In the genomic region with DNA sequence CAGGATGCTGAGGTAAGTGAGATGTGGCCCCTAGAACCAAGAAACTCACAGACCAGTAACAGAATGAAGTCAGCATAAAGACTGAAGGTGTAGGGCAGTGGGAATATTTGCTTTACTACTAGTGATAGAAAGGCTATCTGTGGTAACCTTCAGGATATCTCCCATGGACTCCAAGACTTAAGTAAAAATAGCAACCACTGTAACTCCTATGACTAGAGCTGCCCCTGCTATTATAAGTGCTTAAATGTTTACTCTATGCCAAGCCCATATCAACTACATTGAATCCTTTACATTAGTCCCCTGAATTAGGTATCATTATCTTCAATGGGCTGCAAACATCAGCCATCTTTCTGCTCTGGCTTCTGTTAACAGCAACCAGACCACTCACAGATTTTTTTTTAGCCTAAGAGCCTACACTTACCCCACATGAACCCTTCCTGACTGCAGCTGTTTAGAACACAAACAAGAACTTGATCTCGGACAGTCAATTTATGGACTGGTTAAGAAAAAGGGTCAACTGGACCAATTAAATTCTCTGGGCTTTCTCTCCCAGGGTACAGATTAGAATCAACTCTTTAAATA, we compare ENCODE assay signal across 17 cellular contexts.
"Had no signal": no experiment of that assay in that cellular context is flagged by ENCODE, and none has a peak within 500 bp of the region (broad histone marks: within the 10 kb centered on the region; RNA-seq: fewer than 3 reads in every experiment).

No MANE protein-coding gene starts in this region.

- ATAC-seq: foreskin keratinocyte; left lung; mucosa of descending colon; stimulated activated naive CD8-positive, alpha-beta T cell treated with anti-CD3 and anti-CD28 coated beads, Interleukin-15, Interleukin-2, amounts not matched to agents 100 U/mL and 50 U/mL, for 24 hours had no signal

- H3K9me3 ChIP-seq: colonic mucosa, left lung, mucosa of descending colon, tibial nerve had no signal

- DNase-seq: activated CD4-positive, alpha-beta T cell treated with anti-CD3 and anti-CD28 coated beads, Interleukin-2, amount 50 U/mL, for 4 hours; activated naive CD4-positive, alpha-beta T cell treated with Interleukin-2 at 50 U/mL for 16 hours; activated T-cell treated with anti-CD3 and anti-CD28 coated beads for 4 hours; central memory CD4-positive, alpha-beta T cell; colonic mucosa; endodermal cell; foreskin keratinocyte; glutamatergic neuron; left lung; mucosa of descending colon; naive B cell; retina; stimulated activated naive CD8-positive, alpha-beta T cell treated with anti-CD3 and anti-CD28 coated beads, Interleukin-15, Interleukin-2, amounts not matched to agents 100 U/mL and 50 U/mL, for 24 hours had no signal

- H3K4me1 ChIP-seq: colonic mucosa, foreskin keratinocyte, left lung, tibial nerve had no signal

- FAIRE-seq: keratinocyte, TTC549 had no signal

- H3K4me3 ChIP-seq: colonic mucosa, left lung, mucosa of descending colon, tibial nerve had no signal

- H3K36me3 ChIP-seq: colonic mucosa, left lung, tibial nerve had no signal

- H3K27me3 ChIP-seq: colonic mucosa, foreskin keratinocyte, left lung, tibial nerve had no signal

- H3K27ac ChIP-seq: colonic mucosa, epithelial cell of prostate, foreskin keratinocyte, left lung, tibial nerve had no signal
